In the genomic region with DNA sequence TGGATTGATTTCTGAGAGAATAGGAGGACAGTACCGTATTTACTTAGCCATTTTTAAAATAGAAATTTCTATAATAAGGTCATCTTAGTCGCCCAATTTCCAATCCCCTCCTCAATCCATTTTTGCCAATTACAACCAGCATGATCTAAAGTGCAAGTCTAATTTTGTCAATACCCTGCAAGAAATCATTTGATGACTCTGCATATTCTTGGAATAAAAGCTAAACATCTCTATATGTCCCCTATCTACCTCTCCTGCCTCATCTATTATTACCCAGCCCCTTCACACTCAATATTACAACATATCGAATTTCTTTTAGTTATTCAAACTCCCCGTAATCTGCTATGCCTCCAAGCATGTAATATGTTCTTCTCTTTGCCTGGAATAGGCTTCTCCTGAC, we compare ENCODE assay signal across 12 cellular contexts. TPM values are rescaled to one million over a fixed set of nuclear protein-coding genes. Genes with fewer than 3 reads are reported as not detected.
"Had no signal": no experiment of that assay in that cellular context is flagged by ENCODE, and none has a peak within 500 bp of the region (broad histone marks: within the 10 kb centered on the region; RNA-seq: fewer than 3 reads in every experiment).

No MANE protein-coding gene starts in this region.

- H3K36me3 ChIP-seq: HAP-1 had no signal

- H3K27ac ChIP-seq: GM23248 had no signal

- H3K4me3 ChIP-seq: GM23248, GM23338, HAP-1 had no signal

- H3K4me2 ChIP-seq: GM23338 had no signal

- H3K9ac ChIP-seq: GM23248 had no signal

- DNase-seq: GM23248, GOT3, H7, H9, HCEC 1CT, HFFc6 had no signal

- H2AFZ ChIP-seq: GM23248, GM23338 had no signal

- H3K9me3 ChIP-seq: HAP-1 had no signal

- H3K4me1 ChIP-seq: HAP-1 had no signal

- FAIRE-seq: H1, H54 had no signal

- ATAC-seq: GM23338, HCT116 had no signal

RNA-seq across cellular contexts. Expression of gene TEX55, which starts 41.9 kb away (rescaled TPM):
- total RNA-seq: GM23248, H1, H4, H7, H9, HFFc6 had no signal
- polyA plus RNA-seq: GM23248, GM23338, H1 had no signal
